1 cellular context compared by ENCODE assay signal in genomic region chr5:74885170-74885569, GRCh38.
TF ChIP-seq lines count a peak whose summit lies in the region.

No MANE protein-coding gene starts in this region.

TF ChIP-seq in GM12878, 131 proteins besides CTCF, POLR2A, EP300 and RAD21:
- TF ChIP-seq HCFC1 (IDR thresholded peaks at IDR 0.05; ENCODE audit: low read length): no peak
- no peak for TF ChIP-seq NFXL1 (IDR thresholded peaks at IDR 0.05; ENCODE audit: borderline replicate concordance)
- TF ChIP-seq BMI1 (IDR thresholded peaks at IDR 0.05; ENCODE audit: borderline replicate concordance): no peak
- TF ChIP-seq HDGF (IDR thresholded peaks at IDR 0.05): no peak
- no peak for TF ChIP-seq USF1 (IDR thresholded peaks at IDR 0.05; ENCODE audit: borderline replicate concordance, extremely low read length, insufficient read depth, low read depth, low read length)
- TF ChIP-seq EGR1 (IDR thresholded peaks at IDR 0.05; ENCODE audit: borderline replicate concordance in 1 of 2, low read depth in 2 of 2, low read length in 2 of 2): no peak
- no peak for TF ChIP-seq SREBF2 (IDR thresholded peaks at IDR 0.05; ENCODE audit: low read length)
- TF ChIP-seq MEF2A (IDR thresholded peaks at IDR 0.05; ENCODE audit: insufficient read depth, low read depth, low read length): no peak
- no peak for TF ChIP-seq RELB (IDR thresholded peaks at IDR 0.05; ENCODE audit: low read depth)
- TF ChIP-seq SMAD1 (IDR thresholded peaks at IDR 0.05; ENCODE audit: low read depth, partially characterized antibody): no peak
- TF ChIP-seq HDAC2 (IDR thresholded peaks at IDR 0.05): no peak
- no peak for TF ChIP-seq CBFB (IDR thresholded peaks at IDR 0.05; ENCODE audit: low read depth)
- no peak for TF ChIP-seq SMAD5 (IDR thresholded peaks at IDR 0.05; ENCODE audit: low read depth)
- TF ChIP-seq ZBTB40 (IDR thresholded peaks at IDR 0.05; ENCODE audit: borderline replicate concordance): no peak
- TF ChIP-seq CBX5 (IDR thresholded peaks at IDR 0.05; ENCODE audit: low read depth): no peak
- no peak for TF ChIP-seq MLLT1 (IDR thresholded peaks at IDR 0.05)
- TF ChIP-seq MTA2 (IDR thresholded peaks at IDR 0.05; ENCODE audit: low read depth): no peak
- TF ChIP-seq SIN3A (IDR thresholded peaks at IDR 0.05; ENCODE audit: low read depth, low read length): no peak
- no peak for TF ChIP-seq RELA (IDR thresholded peaks at IDR 0.05; ENCODE audit: borderline replicate concordance, partially characterized antibody)
TF ChIP-seq in GM12878: peak in this region for 0.
